In genomic region chrX:104137496-104137895, GRCh38 we compare ENCODE assay signal across 14 cellular contexts. TPM values are rescaled to one million over a fixed set of nuclear protein-coding genes. Genes with fewer than 3 reads are reported as not detected.
A peak's percentile ranks its signal among the peaks of the same experiment; 100 is the strongest.
DNase-seq lines count a peak whose midpoint lies in the region; ATAC-seq and TF ChIP-seq lines count a peak whose summit lies in the region.
"Had no signal": no experiment of that assay in that cellular context is flagged by ENCODE, and none has a peak within 500 bp of the region (broad histone marks: within the 10 kb centered on the region; RNA-seq: fewer than 3 reads in every experiment).

No MANE protein-coding gene starts in this region.

- ATAC-seq in GM18867 (IDR thresholded peaks at IDR 0.05; ENCODE audit: unreplicated experiment), result no peak
- ATAC-seq: heart left ventricle, left lobe of liver had no signal

- DNase-seq in COR-L47 (lab: John Stamatoyannopoulos, UW) (peak; percentile 1), T1000 (lab: John Stamatoyannopoulos, UW) (peak; percentile 4), fibroblast of villous mesenchyme (ENCODE audit: low read depth) (peak; percentile 3), SIG-M5 (lab: John Stamatoyannopoulos, UW) (no peak), NCI-H1092 (lab: John Stamatoyannopoulos, UW) (no peak)
- DNase-seq in Jurkat, Clone E6-1 (ENCODE audit: low read depth, low spot score), result peak; percentile 15
- no peak for DNase-seq in activated effector memory CD4-positive, alpha-beta T cell treated with Interleukin-2 at 50 U/mL for 16 hours
- DNase-seq: H7, heart left ventricle, NCI-H2107, RPMI8226 had no signal

- no peak for TF ChIP-seq CTCF in fibroblast of villous mesenchyme (IDR thresholded peaks at IDR 0.05; ENCODE audit: insufficient read depth, low read depth, low read length)

- H3K4me3 ChIP-seq in Jurkat, Clone E6-1 (ENCODE audit: low read length), result no peak overlapping the region
- H3K4me3 ChIP-seq in fibroblast of villous mesenchyme (ENCODE audit: low read depth, low read length), result no peak overlapping the region
- H3K4me3 ChIP-seq: heart left ventricle, skin epidermis had no signal

RNA-seq across cellular contexts. Expression of gene SLC25A53, which starts 19.3 kb away (rescaled TPM):
- polyA plus RNA-seq in Jurkat, Clone E6-1 (2012; ENCODE audit: insufficient read depth, insufficient read length), result 5.8 TPM
- 5.6 and 5.8 TPM in 2 replicates for total RNA-seq in fibroblast of villous mesenchyme

RNA-seq across cellular contexts. Expression of gene ZCCHC18, which starts 25.2 kb away (rescaled TPM):
- polyA plus RNA-seq in Jurkat, Clone E6-1 (2012; ENCODE audit: insufficient read depth, insufficient read length), result not detected
- total RNA-seq in fibroblast of villous mesenchyme, result 0.43 and 0.64 TPM in 2 replicates
- total RNA-seq: left lobe of liver had no signal

RNA-seq across cellular contexts. Expression of gene FAM199X, which starts 28.8 kb away (rescaled TPM):
- 9.9 TPM for polyA plus RNA-seq in Jurkat, Clone E6-1 (2012; ENCODE audit: insufficient read depth, insufficient read length)
- total RNA-seq in fibroblast of villous mesenchyme, result 25.1 and 35.8 TPM in 2 replicates

Comparison
In these comparisons a context has a peak if more than half of its experiments do, and no peak if none do; other contexts are left out.
1. DNase-seq: peak in COR-L47 (single experiment), Jurkat, Clone E6-1 (single experiment), T1000 (single experiment) and fibroblast of villous mesenchyme (single experiment); none in SIG-M5 (single experiment), NCI-H1092 (single experiment) and activated effector memory CD4-positive, alpha-beta T cell treated with Interleukin-2 at 50 U/mL for 16 hours (single experiment).